In genomic region chr20:610130-611046, GRCh38 we compare ENCODE assay signal across 11 cellular contexts. TPM values are rescaled to one million over a fixed set of nuclear protein-coding genes. Genes with fewer than 3 reads are reported as not detected.
DNase-seq lines count a peak whose midpoint lies in the region; ATAC-seq and TF ChIP-seq lines count a peak whose summit lies in the region.
"Had no signal": no experiment of that assay in that cellular context is flagged by ENCODE, and none has a peak within 500 bp of the region (broad histone marks: within the 10 kb centered on the region; RNA-seq: fewer than 3 reads in every experiment).

TSS of gene TCF15 (minus strand) at chr20:610309. CDS start at chr20:610237, 72 bp downstream.

- H3K4me3 Mint-ChIP-seq in activated CD4-positive, alpha-beta memory T cell treated with anti-CD3 and anti-CD28 coated beads for 36 hours = no peak within 1 kb of the TSS
- no peak within 1 kb of the TSS for H3K4me3 Mint-ChIP-seq in activated CD4-positive, alpha-beta memory T cell treated with anti-CD3 and anti-CD28 coated beads, Interleukin-2, amount 10 ng/mL, durations not matched to agents 7 days and 5 days
- H3K4me3 Mint-ChIP-seq in activated T-cell treated with anti-CD3 and anti-CD28 coated beads, Interleukin-2, amount 50 U/mL, for 4 hours = no peak within 1 kb of the TSS

- H3K27ac ChIP-seq in hepatocyte = no peak within 1 kb of the TSS
- no peak within 1 kb of the TSS for H3K27ac ChIP-seq in suprapubic skin
- H3K27ac ChIP-seq: BLaER1, epithelial cell of prostate had no signal

- no peak within 1 kb of the TSS for H3K27ac Mint-ChIP-seq in activated CD4-positive, alpha-beta memory T cell treated with anti-CD3 and anti-CD28 coated beads for 36 hours
- no peak within 1 kb of the TSS for H3K27ac Mint-ChIP-seq in activated CD4-positive, alpha-beta memory T cell treated with anti-CD3 and anti-CD28 coated beads, Interleukin-2, amount 10 ng/mL, durations not matched to agents 7 days and 5 days

- no peaks in the 10 kb centered on the region for H3K4me1 ChIP-seq in hepatocyte (ENCODE audit: insufficient read depth)
- peaks cover 21% of the 10 kb centered on the region for H3K4me1 ChIP-seq in suprapubic skin

- WGBS in hepatocyte (ENCODE audit: low lambda C conversion rate, missing lambda C conversion rate) = 38% methylated on average over 20 of the region's 84 CpGs
- WGBS in suprapubic skin = 43% methylated on average over 13 of the region's 84 CpGs

- no peaks in the 10 kb centered on the region for H3K36me3 Mint-ChIP-seq in activated CD4-positive, alpha-beta memory T cell treated with anti-CD3 and anti-CD28 coated beads for 36 hours
- no peaks in the 10 kb centered on the region for H3K36me3 Mint-ChIP-seq in activated CD4-positive, alpha-beta memory T cell treated with anti-CD3 and anti-CD28 coated beads, Interleukin-2, amount 10 ng/mL, durations not matched to agents 7 days and 5 days (ENCODE audit: low read depth)
- H3K36me3 Mint-ChIP-seq in activated T-cell treated with anti-CD3 and anti-CD28 coated beads, Interleukin-2, amount 50 U/mL, for 4 hours (ENCODE audit: insufficient read depth) = no peaks in the 10 kb centered on the region

- peak; percentile 62 to 83 for ATAC-seq in activated T-cell treated with anti-CD3 and anti-CD28 coated beads, Interleukin-2, amount 50 U/mL, for 4 hours
- no peak for ATAC-seq in HG02623 (IDR thresholded peaks at IDR 0.05; ENCODE audit: unreplicated experiment)

- no peaks in the 10 kb centered on the region for H3K9me3 Mint-ChIP-seq in activated CD4-positive, alpha-beta memory T cell treated with anti-CD3 and anti-CD28 coated beads for 36 hours
- H3K9me3 Mint-ChIP-seq in activated CD4-positive, alpha-beta memory T cell treated with anti-CD3 and anti-CD28 coated beads, Interleukin-2, amount 10 ng/mL, durations not matched to agents 7 days and 5 days = no peaks in the 10 kb centered on the region
- H3K9me3 Mint-ChIP-seq in activated T-cell treated with anti-CD3 and anti-CD28 coated beads, Interleukin-2, amount 50 U/mL, for 4 hours = no peaks in the 10 kb centered on the region

- POLR2A ChIA-PET in activated CD4-positive, alpha-beta memory T cell treated with anti-CD3 and anti-CD28 coated beads for 36 hours (lab: Charles Lee) = no interaction called here
- POLR2A ChIA-PET in activated CD4-positive, alpha-beta memory T cell treated with anti-CD3 and anti-CD28 coated beads, Interleukin-2, amount 10 ng/mL, durations not matched to agents 7 days and 5 days (lab: Charles Lee) = no interaction called here

- H2AFZ ChIP-seq in hepatocyte = no peak within 1 kb of the TSS

- H3K36me3 ChIP-seq in hepatocyte (replicated peaks; ENCODE audit: insufficient read depth, low read depth) = no peaks in the 10 kb centered on the region
- no peaks in the 10 kb centered on the region for H3K36me3 ChIP-seq in suprapubic skin
- H3K36me3 ChIP-seq: BLaER1 had no signal

- no peak for TF ChIP-seq CTCF in hepatocyte (IDR thresholded peaks at IDR 0.05; ENCODE audit: poor library complexity)
- no peak for TF ChIP-seq CTCF in suprapubic skin (IDR thresholded peaks at IDR 0.05)

- no peaks in the 10 kb centered on the region for H3K9me2 ChIP-seq in hepatocyte (replicated peaks; ENCODE audit: insufficient read depth)

- H3K27me3 Mint-ChIP-seq in activated CD4-positive, alpha-beta memory T cell treated with anti-CD3 and anti-CD28 coated beads for 36 hours = peaks cover 51% of the 10 kb centered on the region
- H3K27me3 Mint-ChIP-seq in activated CD4-positive, alpha-beta memory T cell treated with anti-CD3 and anti-CD28 coated beads, Interleukin-2, amount 10 ng/mL, durations not matched to agents 7 days and 5 days = peaks cover 58% of the 10 kb centered on the region
- H3K27me3 Mint-ChIP-seq in activated T-cell treated with anti-CD3 and anti-CD28 coated beads, Interleukin-2, amount 50 U/mL, for 4 hours (ENCODE audit: low read depth) = peaks cover 68% of the 10 kb centered on the region

- peaks cover 12% of the 10 kb centered on the region for H3K4me1 Mint-ChIP-seq in activated CD4-positive, alpha-beta memory T cell treated with anti-CD3 and anti-CD28 coated beads for 36 hours (ENCODE audit: low read depth)
- H3K4me1 Mint-ChIP-seq in activated CD4-positive, alpha-beta memory T cell treated with anti-CD3 and anti-CD28 coated beads, Interleukin-2, amount 10 ng/mL, durations not matched to agents 7 days and 5 days = peaks cover 3% of the 10 kb centered on the region
- H3K4me1 Mint-ChIP-seq in activated T-cell treated with anti-CD3 and anti-CD28 coated beads, Interleukin-2, amount 50 U/mL, for 4 hours (ENCODE audit: low read depth) = peaks cover 10% of the 10 kb centered on the region

- peak within 1 kb of the TSS; percentile 67 for H3K4me2 ChIP-seq in hepatocyte

- intact Hi-C loops in activated CD4-positive, alpha-beta memory T cell treated with anti-CD3 and anti-CD28 coated beads for 36 hours (cut with micrococcal nuclease) = loop anchor here (5.0 kb wide), 1 partner anchor 37 kb away; no protein-coding TSS in a partner anchor

- peak; percentile 20 for DNase-seq in activated CD4-positive, alpha-beta memory T cell treated with anti-CD3 and anti-CD28 coated beads for 36 hours
- DNase-seq in activated CD4-positive, alpha-beta memory T cell treated with anti-CD3 and anti-CD28 coated beads, Interleukin-2, amount 10 ng/mL, durations not matched to agents 7 days and 5 days = no peak
- no peak for DNase-seq in activated T-cell treated with anti-CD3 and anti-CD28 coated beads, Interleukin-2, amount 50 U/mL, for 4 hours
- DNase-seq in hepatocyte (ENCODE audit: low spot score) = peak; percentile 23
- no peak for DNase-seq in suprapubic skin (ENCODE audit: low spot score in 2 of 2)
- no peak for DNase-seq in effector CD4-positive, alpha-beta T cell
- DNase-seq in HuH-7.5 (ENCODE audit: low spot score) = no peak

- no peaks in the 10 kb centered on the region for H3K79me2 ChIP-seq in hepatocyte

- H3K4me3 ChIP-seq in hepatocyte = no peak within 1 kb of the TSS
- H3K4me3 ChIP-seq in suprapubic skin = peak within 1 kb of the TSS; percentile 27

- TF ChIP-seq POLR2A in suprapubic skin (IDR thresholded peaks at IDR 0.05) = no peak

- CTCF ChIA-PET in activated CD4-positive, alpha-beta memory T cell treated with anti-CD3 and anti-CD28 coated beads for 36 hours (lab: Charles Lee) = interaction anchor here (3.4 kb wide), 1 partner anchor 35 kb away, joined by 13 read pairs; no protein-coding TSS in a partner anchor
- CTCF ChIA-PET in activated CD4-positive, alpha-beta memory T cell treated with anti-CD3 and anti-CD28 coated beads, Interleukin-2, amount 10 ng/mL, durations not matched to agents 7 days and 5 days (lab: Charles Lee) = interaction anchor here (1.5 kb wide), 1 partner anchor 7 kb away, joined by 4 read pairs; no protein-coding TSS in a partner anchor

- H3K27me3 ChIP-seq in hepatocyte (peaks cover 70% of the 10 kb centered on the region), suprapubic skin (peaks cover 68% of the 10 kb centered on the region)

- no peak for TF ChIP-seq EP300 in suprapubic skin (IDR thresholded peaks at IDR 0.05)

- H3K9me3 ChIP-seq in hepatocyte (ENCODE audit: low read depth) (no peaks in the 10 kb centered on the region), suprapubic skin (no peaks in the 10 kb centered on the region)
- H3K9me3 ChIP-seq: BLaER1 had no signal

- no peaks in the 10 kb centered on the region for H4K20me1 ChIP-seq in hepatocyte (ENCODE audit: insufficient read depth, poor library complexity, severe bottlenecking)

RNA-seq across cellular contexts. Expression of gene TCF15, which starts in this region (rescaled TPM):
- not detected for total RNA-seq in activated CD4-positive, alpha-beta memory T cell treated with anti-CD3 and anti-CD28 coated beads for 36 hours
- not detected for total RNA-seq in activated CD4-positive, alpha-beta memory T cell treated with anti-CD3 and anti-CD28 coated beads, Interleukin-2, amount 10 ng/mL, durations not matched to agents 7 days and 5 days
- total RNA-seq in activated T-cell treated with anti-CD3 and anti-CD28 coated beads, Interleukin-2, amount 50 U/mL, for 4 hours = under 1 TPM in 1 of 3 donors, not detected in 2; 0.21 TPM
- total RNA-seq in hepatocyte (not detected in 2 replicates), suprapubic skin (under 1 TPM in 1 of 4 donors, not detected in 3; 0.76 TPM)
- polyA plus RNA-seq in hepatocyte = not detected in 2 replicates
- total RNA-seq: M059J had no signal

Comparison
In these comparisons a context has a peak if more than half of its experiments do, and no peak if none do; other contexts are left out.
1. Peak in DNase-seq in activated CD4-positive, alpha-beta memory T cell treated with anti-CD3 and anti-CD28 coated beads for 36 hours; RNA of the gene not detected or under 1 TPM.
2. Peak in ATAC-seq in activated T-cell treated with anti-CD3 and anti-CD28 coated beads, Interleukin-2, amount 50 U/mL, for 4 hours; RNA of the gene not detected or under 1 TPM.
3. Peak in DNase-seq and H3K4me2 ChIP-seq in hepatocyte; RNA of the gene not detected or under 1 TPM.